ENCODE assay signal across 1 cellular context in genomic region chr16:90106269-90106668, GRCh38.
TF ChIP-seq lines count a peak whose summit lies in the region.

No MANE protein-coding gene starts in this region.

TF ChIP-seq in HepG2, 621 proteins besides CTCF, POLR2A, EP300 and RAD21:
- TF ChIP-seq GABPB1 (CRISPR knock-in tag; IDR thresholded peaks at IDR 0.05) (peak; percentile 51; the same call in 1 of the 2 replicates), HOXA3 (CRISPR knock-in tag; IDR thresholded peaks at IDR 0.05) (0 out of 2 replicates have a peak, but pooled peaks have one; percentile 26), STAG1 (CRISPR knock-in tag; IDR thresholded peaks at IDR 0.05) (peak; percentile 27), ZBTB33 (CRISPR knock-in tag; IDR thresholded peaks at IDR 0.05) (peak; percentile 92)
TF ChIP-seq in HepG2: peak in this region for 4; not testable (repeated sequence) for 617.
